In genomic region chr21:46425566-46425965, GRCh38 we compare ENCODE assay signal across 1 cellular context.
TF ChIP-seq lines count a peak whose summit lies in the region.

No MANE protein-coding gene starts in this region.

TF ChIP-seq in GM12878, 131 proteins besides CTCF, POLR2A, EP300 and RAD21 (continued from another document):
- TF ChIP-seq ATF3 (IDR thresholded peaks at IDR 0.05; ENCODE audit: borderline replicate concordance, extremely low read depth, low read depth, low read length), result no peak
- TF ChIP-seq CBFB (IDR thresholded peaks at IDR 0.05; ENCODE audit: low read depth), result no peak
- no peak for TF ChIP-seq WRNIP1 (IDR thresholded peaks at IDR 0.05; ENCODE audit: borderline replicate concordance, low read depth, low read length)
- TF ChIP-seq NR2C2 (IDR thresholded peaks at IDR 0.05; ENCODE audit: borderline replicate concordance, control insufficient read depth, insufficient read length, low read depth), result no peak
- no peak for TF ChIP-seq ZNF274 (IDR thresholded peaks at IDR 0.05; ENCODE audit: insufficient read depth, insufficient read length)
- no peak for TF ChIP-seq YY1 (IDR thresholded peaks at IDR 0.05; ENCODE audit: low read depth, low read length)
